9 cellular contexts compared by ENCODE assay signal in the genomic region with DNA sequence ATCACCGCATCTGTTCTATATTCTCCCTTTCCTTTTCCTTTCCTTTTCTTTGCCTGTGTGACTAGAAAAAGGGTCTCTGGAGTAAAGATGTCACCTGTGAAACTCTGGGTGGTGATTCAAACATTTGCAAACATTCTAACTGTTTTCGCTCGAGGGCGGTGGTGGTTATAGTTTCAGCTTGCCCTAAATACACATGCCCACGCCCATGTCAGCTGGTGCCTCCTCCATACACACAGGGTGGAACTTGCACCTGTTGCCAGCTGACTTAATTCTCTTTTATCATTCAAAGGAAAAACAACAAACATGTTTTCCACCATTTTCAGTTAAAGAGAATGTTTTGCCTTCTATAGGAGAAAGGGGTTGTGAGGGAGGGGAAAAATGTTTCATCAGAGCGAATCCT.
DNase-seq lines count a peak whose midpoint lies in the region; ATAC-seq, FAIRE-seq and TF ChIP-seq lines count a peak whose summit lies in the region.
"Had no signal": no experiment of that assay in that cellular context is flagged by ENCODE, and none has a peak within 500 bp of the region (broad histone marks: within the 10 kb centered on the region; RNA-seq: fewer than 3 reads in every experiment).

No MANE protein-coding gene starts in this region.

- POLR2A ChIA-PET in CD8-positive, alpha-beta T cell (lab: Charles Lee), result interaction anchor here (2.1 kb wide), 1 partner anchor 58 kb away, joined by 4 read pairs; no protein-coding TSS in a partner anchor
- POLR2A ChIA-PET in K562 (lab: Yijun Ruan, JAX), result no interaction called here

- BruUV-seq in K562 (replicated peaks; lab: Mats Ljungman, UMichigan), result no TSS peak

- TF ChIP-seq POLR2A in K562 (conservative IDR thresholded peaks at IDR 0.05), result no peak

- no peak for TF ChIP-seq CTCF in CD8-positive, alpha-beta T cell (IDR thresholded peaks at IDR 0.05)
- TF ChIP-seq CTCF in K562 (IDR thresholded peaks at IDR 0.05 in 2 of 3, conservative IDR thresholded peaks at IDR 0.05 in 1 of 3; ENCODE audit: insufficient read depth in 2 of 3, low read depth in 1 of 3, low read length in 3 of 3) (no peak), pancreas (IDR thresholded peaks at IDR 0.05) (no peak), WERI-Rb-1 (IDR thresholded peaks at IDR 0.05; ENCODE audit: low read depth, low read length) (no peak)

- no peaks in the 10 kb centered on the region for H3K9me3 ChIP-seq in CD8-positive, alpha-beta T cell (ENCODE audit: low read length)
- H3K9me3 ChIP-seq in K562 (replicated peaks; ENCODE audit: control insufficient read depth, insufficient read depth, low read depth, low read length) (no peaks in the 10 kb centered on the region), pancreas (no peaks in the 10 kb centered on the region), WERI-Rb-1 (ENCODE audit: severe bottlenecking) (no peaks in the 10 kb centered on the region)

- FAIRE-seq in K562 (lab: Jason Lieb, UNC), result no peak
- no peak for FAIRE-seq in pancreas (lab: Jason Lieb, UNC)

- H3K27ac Mint-ChIP-seq in CD8-positive, alpha-beta T cell, result peak overlapping the region; percentile 97

- H3K4me3 Mint-ChIP-seq in CD8-positive, alpha-beta T cell, result peak overlapping the region; percentile 73

- H4K20me1 ChIP-seq in K562 (replicated peaks; ENCODE audit: control insufficient read depth, insufficient read depth, low read length), result no peaks in the 10 kb centered on the region

- H3K9ac ChIP-seq in K562 (ENCODE audit: insufficient read depth in 1 of 2, low read depth in 2 of 2, low read length in 2 of 2), result no peak overlapping the region

- CTCF ChIA-PET in CD8-positive, alpha-beta T cell (lab: Charles Lee), result interaction anchor here (0.5 kb wide), 1 partner anchor 336 kb away, joined by 3 read pairs; no protein-coding TSS in a partner anchor
- CTCF ChIA-PET in K562 (lab: Yijun Ruan, JAX; ENCODE audit: low intra/inter-chr PET ratio), result no interaction called here

- WGBS in K562 (ENCODE audit: insufficient coverage, low coverage, missing lambda C conversion rate), result 0% methylated on average over 5 of the region's 6 CpGs
- 87 to 90% methylated on average over 6 of the region's 6 CpGs for WGBS in pancreas, 2 donors

- intact Hi-C loops in CD8-positive, alpha-beta T cell (cut with DNase I, micrococcal nuclease), result loop anchor here in 1 of 2 experiments (10.0 kb wide), 1 partner anchor 1070 kb away; no protein-coding TSS in a partner anchor
- intact Hi-C loops in K562 (cut with micrococcal nuclease) (no loop called here), pancreas (cut with DNase I) (no loop called here)

- peaks cover 8% of the 10 kb centered on the region for H3K27me3 Mint-ChIP-seq in CD8-positive, alpha-beta T cell (ENCODE audit: low read depth)

- peak in 4 of 7 experiments; percentile 16 to 56 (median 41) for DNase-seq in CD8-positive, alpha-beta T cell
- DNase-seq in NCI-H69 (lab: John Stamatoyannopoulos, UW) (peak; percentile 91), K562 (ENCODE audit: extremely low read depth in 1 of 4, low spot score in 3 of 4) (no peak), pancreas (no peak), AG08395 (ENCODE audit: low spot score) (no peak), WERI-Rb-1 (no peak)
- DNase-seq: IMR-90 had no signal

- peak overlapping the region; percentile 64 for H3K27ac ChIP-seq in CD8-positive, alpha-beta T cell (ENCODE audit: low read depth, low read length)
- H3K27ac ChIP-seq in K562 (ENCODE audit: extremely low read depth, low read depth, low read length) (no peak overlapping the region), pancreas (no peak overlapping the region), WERI-Rb-1 (no peak overlapping the region)

- H3K36me3 Mint-ChIP-seq in CD8-positive, alpha-beta T cell, result no peaks in the 10 kb centered on the region

- peaks cover 62% of the 10 kb centered on the region for H3K4me1 Mint-ChIP-seq in CD8-positive, alpha-beta T cell (ENCODE audit: low read depth)

- TF ChIP-seq RAD21 in K562 (CRISPR knock-in tag; conservative IDR thresholded peaks at IDR 0.05 in 1 of 2, IDR thresholded peaks at IDR 0.05 in 1 of 2), result peak; percentile 8 to 20; a peak in 1 of 4 replicates

- peak overlapping the region; percentile 37 for H3K4me3 ChIP-seq in CD8-positive, alpha-beta T cell (ENCODE audit: low read depth, low read length)
- no peak overlapping the region for H3K4me3 ChIP-seq in K562
- H3K4me3 ChIP-seq in pancreas, result no peak overlapping the region
- no peak overlapping the region for H3K4me3 ChIP-seq in WERI-Rb-1 (ENCODE audit: low read depth, low read length)

- no peaks in the 10 kb centered on the region for H3K9me1 ChIP-seq in K562 (ENCODE audit: control insufficient read depth, insufficient read depth, low read length)

- H3K27me3 ChIP-seq in CD8-positive, alpha-beta T cell (ENCODE audit: insufficient read depth, low read length), result peaks cover 3% of the 10 kb centered on the region
- H3K27me3 ChIP-seq in K562 (ENCODE audit: control insufficient read depth in 2 of 2, insufficient read depth in 2 of 2, low read length in 2 of 2) (peaks cover 15 to 25% of the 10 kb centered on the region in 2 experiments), pancreas (no peaks in the 10 kb centered on the region), WERI-Rb-1 (ENCODE audit: insufficient read depth, low read depth, severe bottlenecking) (no peaks in the 10 kb centered on the region)

- in situ Hi-C loops in K562 (cut with MboI), result no loop called here

- H3K4me1 ChIP-seq in CD8-positive, alpha-beta T cell (ENCODE audit: insufficient read depth, low read length), result peaks cover 51% of the 10 kb centered on the region
- H3K4me1 ChIP-seq in K562 (replicated peaks in 1 of 2; ENCODE audit: control insufficient read depth in 2 of 2, insufficient read depth in 2 of 2, low read length in 2 of 2) (peaks cover 0 to 7% of the 10 kb centered on the region in 2 experiments; a peak in 1 of 5 replicates), pancreas (no peaks in the 10 kb centered on the region)

- no peak overlapping the region for H3K4me2 ChIP-seq in K562 (ENCODE audit: insufficient read depth, low read length)

- no peak for TF ChIP-seq EP300 in K562 (IDR thresholded peaks at IDR 0.05; ENCODE audit: low read length)

- H3K9me3 Mint-ChIP-seq in CD8-positive, alpha-beta T cell, result no peaks in the 10 kb centered on the region

- ATAC-seq in CD8-positive, alpha-beta T cell, result peak; percentile 22
- peak; percentile 61 for ATAC-seq in GM21619 (IDR thresholded peaks at IDR 0.05; ENCODE audit: unreplicated experiment)
- no peak for ATAC-seq in K562
- ATAC-seq in pancreas, result no peak
- ATAC-seq in HG02938 (IDR thresholded peaks at IDR 0.05; ENCODE audit: unreplicated experiment), result no peak

- no peaks in the 10 kb centered on the region for H3K36me3 ChIP-seq in CD8-positive, alpha-beta T cell (ENCODE audit: insufficient read depth, low read length)
- H3K36me3 ChIP-seq in K562 (ENCODE audit: control insufficient read depth, insufficient read depth, low read length) (no peaks in the 10 kb centered on the region), pancreas (no peaks in the 10 kb centered on the region), WERI-Rb-1 (no peaks in the 10 kb centered on the region)

- no peak overlapping the region for H2AFZ ChIP-seq in K562 (ENCODE audit: low read depth, low read length)

- H3K79me2 ChIP-seq in K562 (ENCODE audit: control insufficient read depth, insufficient read depth, low read length), result no peaks in the 10 kb centered on the region

TF ChIP-seq in K562, 482 proteins besides CTCF, POLR2A, EP300 and RAD21:
- TF ChIP-seq RBM34 (IDR thresholded peaks at IDR 0.05; ENCODE audit: borderline replicate concordance, insufficient read depth, low read length) (no peak), HIVEP1 (CRISPR knock-in tag; IDR thresholded peaks at IDR 0.05) (no peak), ZNF408 (CRISPR knock-in tag; IDR thresholded peaks at IDR 0.05; ENCODE audit: low read depth) (no peak), ZNF324 (CRISPR knock-in tag; IDR thresholded peaks at IDR 0.05) (no peak)
- TF ChIP-seq, protein P1, sequence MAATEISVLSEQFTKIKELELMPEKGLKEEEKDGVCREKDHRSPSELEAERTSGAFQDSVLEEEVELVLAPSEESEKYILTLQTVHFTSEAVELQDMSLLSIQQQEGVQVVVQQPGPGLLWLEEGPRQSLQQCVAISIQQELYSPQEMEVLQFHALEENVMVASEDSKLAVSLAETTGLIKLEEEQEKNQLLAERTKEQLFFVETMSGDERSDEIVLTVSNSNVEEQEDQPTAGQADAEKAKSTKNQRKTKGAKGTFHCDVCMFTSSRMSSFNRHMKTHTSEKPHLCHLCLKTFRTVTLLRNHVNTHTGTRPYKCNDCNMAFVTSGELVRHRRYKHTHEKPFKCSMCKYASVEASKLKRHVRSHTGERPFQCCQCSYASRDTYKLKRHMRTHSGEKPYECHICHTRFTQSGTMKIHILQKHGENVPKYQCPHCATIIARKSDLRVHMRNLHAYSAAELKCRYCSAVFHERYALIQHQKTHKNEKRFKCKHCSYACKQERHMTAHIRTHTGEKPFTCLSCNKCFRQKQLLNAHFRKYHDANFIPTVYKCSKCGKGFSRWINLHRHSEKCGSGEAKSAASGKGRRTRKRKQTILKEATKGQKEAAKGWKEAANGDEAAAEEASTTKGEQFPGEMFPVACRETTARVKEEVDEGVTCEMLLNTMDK (IDR thresholded peaks at IDR 0.05; ENCODE audit: borderline replicate concordance, insufficient read depth, low read depth, low read length, poor library complexity, severe bottlenecking), result no peak
- TF ChIP-seq, protein P2, sequence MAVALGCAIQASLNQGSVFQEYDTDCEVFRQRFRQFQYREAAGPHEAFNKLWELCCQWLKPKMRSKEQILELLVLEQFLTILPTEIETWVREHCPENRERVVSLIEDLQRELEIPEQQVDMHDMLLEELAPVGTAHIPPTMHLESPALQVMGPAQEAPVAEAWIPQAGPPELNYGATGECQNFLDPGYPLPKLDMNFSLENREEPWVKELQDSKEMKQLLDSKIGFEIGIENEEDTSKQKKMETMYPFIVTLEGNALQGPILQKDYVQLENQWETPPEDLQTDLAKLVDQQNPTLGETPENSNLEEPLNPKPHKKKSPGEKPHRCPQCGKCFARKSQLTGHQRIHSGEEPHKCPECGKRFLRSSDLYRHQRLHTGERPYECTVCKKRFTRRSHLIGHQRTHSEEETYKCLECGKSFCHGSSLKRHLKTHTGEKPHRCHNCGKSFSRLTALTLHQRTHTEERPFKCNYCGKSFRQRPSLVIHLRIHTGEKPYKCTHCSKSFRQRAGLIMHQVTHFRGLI (CRISPR knock-in tag; IDR thresholded peaks at IDR 0.05), result no peak

Comparison
In these comparisons a context has a peak if more than half of its experiments do, and no peak if none do; other contexts are left out.
1. ATAC-seq: peak in CD8-positive, alpha-beta T cell (single experiment) and GM21619 (single experiment); none in K562 (single experiment), pancreas (0 of 4) and HG02938 (single experiment).
2. DNase-seq: peak in CD8-positive, alpha-beta T cell (4 of 7) and NCI-H69 (single experiment); none in K562 (0 of 4), pancreas (0 of 6), AG08395 (single experiment) and WERI-Rb-1 (single experiment).